Comparison of ENCODE assay signal across 1 cellular context in the genomic region with DNA sequence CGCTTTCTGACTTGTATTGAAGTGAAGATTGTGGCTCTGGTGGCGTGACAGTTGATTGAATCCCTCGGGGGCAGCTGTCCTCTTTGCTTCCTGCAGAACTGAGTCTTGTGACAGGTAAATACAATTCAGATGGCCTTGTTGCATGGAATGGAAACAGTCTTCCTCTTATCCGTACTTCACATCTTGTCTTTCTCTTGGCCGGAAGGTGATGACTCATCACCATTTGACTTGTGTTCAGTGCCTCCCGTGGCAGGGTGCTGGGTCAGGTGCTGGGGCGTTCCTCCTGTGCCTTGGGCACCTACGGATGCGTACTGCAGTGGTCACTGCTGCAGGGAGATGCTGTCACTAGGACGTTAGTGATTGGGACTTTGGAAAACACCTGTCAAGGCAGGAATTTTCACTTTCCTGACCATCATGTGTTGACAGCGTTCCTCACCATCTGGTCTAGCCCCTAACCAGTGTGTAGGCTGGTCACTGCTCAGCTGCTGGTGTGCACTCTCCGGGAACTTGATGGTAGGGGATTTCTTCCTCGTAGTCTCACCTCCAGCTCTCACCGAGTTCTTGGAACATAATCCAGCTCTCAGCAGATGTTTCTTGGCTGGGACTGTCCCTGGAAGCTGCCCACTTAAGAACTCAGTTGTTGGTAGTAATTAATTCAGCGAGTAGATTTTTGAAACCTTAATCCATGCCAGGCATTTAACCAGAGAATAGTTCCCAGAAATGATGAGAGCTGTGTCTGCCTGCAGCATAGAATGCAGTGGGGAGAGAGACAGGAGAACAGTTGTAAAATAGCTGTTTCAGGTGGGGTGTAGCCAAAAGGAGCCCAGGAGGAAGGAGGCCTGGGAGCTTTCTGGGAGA.
TF ChIP-seq lines count a peak whose summit lies in the region.

No MANE protein-coding gene starts in this region.

TF ChIP-seq in K562, 482 proteins besides CTCF, POLR2A, EP300 and RAD21 (continued from another document and continues in another):
- TF ChIP-seq, protein P1, sequence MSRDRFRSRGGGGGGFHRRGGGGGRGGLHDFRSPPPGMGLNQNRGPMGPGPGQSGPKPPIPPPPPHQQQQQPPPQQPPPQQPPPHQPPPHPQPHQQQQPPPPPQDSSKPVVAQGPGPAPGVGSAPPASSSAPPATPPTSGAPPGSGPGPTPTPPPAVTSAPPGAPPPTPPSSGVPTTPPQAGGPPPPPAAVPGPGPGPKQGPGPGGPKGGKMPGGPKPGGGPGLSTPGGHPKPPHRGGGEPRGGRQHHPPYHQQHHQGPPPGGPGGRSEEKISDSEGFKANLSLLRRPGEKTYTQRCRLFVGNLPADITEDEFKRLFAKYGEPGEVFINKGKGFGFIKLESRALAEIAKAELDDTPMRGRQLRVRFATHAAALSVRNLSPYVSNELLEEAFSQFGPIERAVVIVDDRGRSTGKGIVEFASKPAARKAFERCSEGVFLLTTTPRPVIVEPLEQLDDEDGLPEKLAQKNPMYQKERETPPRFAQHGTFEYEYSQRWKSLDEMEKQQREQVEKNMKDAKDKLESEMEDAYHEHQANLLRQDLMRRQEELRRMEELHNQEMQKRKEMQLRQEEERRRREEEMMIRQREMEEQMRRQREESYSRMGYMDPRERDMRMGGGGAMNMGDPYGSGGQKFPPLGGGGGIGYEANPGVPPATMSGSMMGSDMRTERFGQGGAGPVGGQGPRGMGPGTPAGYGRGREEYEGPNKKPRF (IDR thresholded peaks at IDR 0.05; ENCODE audit: low read depth, low read length): no peak
- TF ChIP-seq POLR3G (IDR thresholded peaks at IDR 0.05; ENCODE audit: extremely low read depth, insufficient read length, insufficient replicate concordance) (no peak), PHF8 (IDR thresholded peaks at IDR 0.05; ENCODE audit: borderline replicate concordance, low read length) (no peak), ZNF175 (CRISPR knock-in tag; IDR thresholded peaks at IDR 0.05; ENCODE audit: low read depth) (peak; percentile 90; the same call in 1 of the 2 replicates), CEBPB (tag; IDR thresholded peaks at IDR 0.05) (no peak), CBFA2T3 (IDR thresholded peaks at IDR 0.05) (peak; percentile 96), ZNF830 (CRISPR knock-in tag; IDR thresholded peaks at IDR 0.05) (no peak), HDGF (IDR thresholded peaks at IDR 0.05) (no peak), JUN (IDR thresholded peaks at IDR 0.05; ENCODE audit: borderline replicate concordance, low read depth, low read length) (peak; percentile 98), JUN (CRISPR knock-in tag; IDR thresholded peaks at IDR 0.05; ENCODE audit: borderline replicate concordance) (no peak), EWSR1 (IDR thresholded peaks at IDR 0.05; ENCODE audit: borderline replicate concordance, low read depth, partially characterized antibody) (no peak), ETV6 (IDR thresholded peaks at IDR 0.05; ENCODE audit: borderline replicate concordance in 1 of 2, low read depth in 2 of 2, low read length in 1 of 2) (peak in 1 of 2 experiments; percentile 43; a peak in 1 of 4 replicates), ETV6 (CRISPR knock-in tag; IDR thresholded peaks at IDR 0.05; ENCODE audit: borderline replicate concordance) (no peak), TAF1 (IDR thresholded peaks at IDR 0.05; ENCODE audit: control insufficient read depth, extremely low read depth, insufficient read depth, low read length, severe bottlenecking) (peak; percentile 52), TSC22D4 (tag; IDR thresholded peaks at IDR 0.05) (no peak), NFIX (CRISPR knock-in tag; IDR thresholded peaks at IDR 0.05; ENCODE audit: low read depth) (no peak), MYBL2 (IDR thresholded peaks at IDR 0.05; ENCODE audit: low read depth) (no peak), MYBL2 (CRISPR knock-in tag; IDR thresholded peaks at IDR 0.05; ENCODE audit: borderline replicate concordance) (no peak), BDP1 (IDR thresholded peaks at IDR 0.05; ENCODE audit: insufficient read depth, insufficient read length) (no peak), KDM5B (IDR thresholded peaks at IDR 0.05; ENCODE audit: insufficient replicate concordance, low read depth, low read length) (peak; percentile 37), ZNF165 (CRISPR knock-in tag; IDR thresholded peaks at IDR 0.05; ENCODE audit: borderline replicate concordance) (no peak), PHB (CRISPR knock-in tag; IDR thresholded peaks at IDR 0.05) (no peak), GABPB2 (CRISPR knock-in tag; conservative IDR thresholded peaks at IDR 0.05) (no peak), ETS2 (tag; IDR thresholded peaks at IDR 0.05; ENCODE audit: borderline replicate concordance, poor library complexity, severe bottlenecking) (no peak), XRCC4 (IDR thresholded peaks at IDR 0.05; ENCODE audit: extremely low read depth, insufficient read depth, insufficient read length) (no peak), HDAC8 (tag; IDR thresholded peaks at IDR 0.05) (peak; percentile 50; the same call in 1 of the 2 replicates), SNIP1 (IDR thresholded peaks at IDR 0.05; ENCODE audit: low read depth) (no peak), SP2 (IDR thresholded peaks at IDR 0.05; ENCODE audit: extremely low read depth, low read depth, low read length, poor library complexity, severe bottlenecking) (no peak), NELFE (IDR thresholded peaks at IDR 0.05; ENCODE audit: insufficient read depth, insufficient read length) (no peak), PURB (CRISPR knock-in tag; IDR thresholded peaks at IDR 0.05; ENCODE audit: low read depth) (no peak), ZNF584 (CRISPR knock-in tag; IDR thresholded peaks at IDR 0.05; ENCODE audit: low read depth) (peak; percentile 88), SMARCA4 (IDR thresholded peaks at IDR 0.05) (peak; percentile 99)
- TF ChIP-seq, protein P2, sequence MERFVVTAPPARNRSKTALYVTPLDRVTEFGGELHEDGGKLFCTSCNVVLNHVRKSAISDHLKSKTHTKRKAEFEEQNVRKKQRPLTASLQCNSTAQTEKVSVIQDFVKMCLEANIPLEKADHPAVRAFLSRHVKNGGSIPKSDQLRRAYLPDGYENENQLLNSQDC (CRISPR knock-in tag; IDR thresholded peaks at IDR 0.05): no peak
- TF ChIP-seq, protein P3, sequence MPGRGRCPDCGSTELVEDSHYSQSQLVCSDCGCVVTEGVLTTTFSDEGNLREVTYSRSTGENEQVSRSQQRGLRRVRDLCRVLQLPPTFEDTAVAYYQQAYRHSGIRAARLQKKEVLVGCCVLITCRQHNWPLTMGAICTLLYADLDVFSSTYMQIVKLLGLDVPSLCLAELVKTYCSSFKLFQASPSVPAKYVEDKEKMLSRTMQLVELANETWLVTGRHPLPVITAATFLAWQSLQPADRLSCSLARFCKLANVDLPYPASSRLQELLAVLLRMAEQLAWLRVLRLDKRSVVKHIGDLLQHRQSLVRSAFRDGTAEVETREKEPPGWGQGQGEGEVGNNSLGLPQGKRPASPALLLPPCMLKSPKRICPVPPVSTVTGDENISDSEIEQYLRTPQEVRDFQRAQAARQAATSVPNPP (IDR thresholded peaks at IDR 0.05; ENCODE audit: borderline replicate concordance, insufficient read depth, insufficient read length): no peak
- TF ChIP-seq, protein P4, sequence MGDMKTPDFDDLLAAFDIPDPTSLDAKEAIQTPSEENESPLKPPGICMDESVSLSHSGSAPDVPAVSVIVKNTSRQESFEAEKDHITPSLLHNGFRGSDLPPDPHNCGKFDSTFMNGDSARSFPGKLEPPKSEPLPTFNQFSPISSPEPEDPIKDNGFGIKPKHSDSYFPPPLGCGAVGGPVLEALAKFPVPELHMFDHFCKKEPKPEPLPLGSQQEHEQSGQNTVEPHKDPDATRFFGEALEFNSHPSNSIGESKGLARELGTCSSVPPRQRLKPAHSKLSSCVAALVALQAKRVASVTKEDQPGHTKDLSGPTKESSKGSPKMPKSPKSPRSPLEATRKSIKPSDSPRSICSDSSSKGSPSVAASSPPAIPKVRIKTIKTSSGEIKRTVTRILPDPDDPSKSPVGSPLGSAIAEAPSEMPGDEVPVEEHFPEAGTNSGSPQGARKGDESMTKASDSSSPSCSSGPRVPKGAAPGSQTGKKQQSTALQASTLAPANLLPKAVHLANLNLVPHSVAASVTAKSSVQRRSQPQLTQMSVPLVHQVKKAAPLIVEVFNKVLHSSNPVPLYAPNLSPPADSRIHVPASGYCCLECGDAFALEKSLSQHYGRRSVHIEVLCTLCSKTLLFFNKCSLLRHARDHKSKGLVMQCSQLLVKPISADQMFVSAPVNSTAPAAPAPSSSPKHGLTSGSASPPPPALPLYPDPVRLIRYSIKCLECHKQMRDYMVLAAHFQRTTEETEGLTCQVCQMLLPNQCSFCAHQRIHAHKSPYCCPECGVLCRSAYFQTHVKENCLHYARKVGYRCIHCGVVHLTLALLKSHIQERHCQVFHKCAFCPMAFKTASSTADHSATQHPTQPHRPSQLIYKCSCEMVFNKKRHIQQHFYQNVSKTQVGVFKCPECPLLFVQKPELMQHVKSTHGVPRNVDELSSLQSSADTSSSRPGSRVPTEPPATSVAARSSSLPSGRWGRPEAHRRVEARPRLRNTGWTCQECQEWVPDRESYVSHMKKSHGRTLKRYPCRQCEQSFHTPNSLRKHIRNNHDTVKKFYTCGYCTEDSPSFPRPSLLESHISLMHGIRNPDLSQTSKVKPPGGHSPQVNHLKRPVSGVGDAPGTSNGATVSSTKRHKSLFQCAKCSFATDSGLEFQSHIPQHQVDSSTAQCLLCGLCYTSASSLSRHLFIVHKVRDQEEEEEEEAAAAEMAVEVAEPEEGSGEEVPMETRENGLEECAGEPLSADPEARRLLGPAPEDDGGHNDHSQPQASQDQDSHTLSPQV (IDR thresholded peaks at IDR 0.05): no peak
- TF ChIP-seq, protein P5, sequence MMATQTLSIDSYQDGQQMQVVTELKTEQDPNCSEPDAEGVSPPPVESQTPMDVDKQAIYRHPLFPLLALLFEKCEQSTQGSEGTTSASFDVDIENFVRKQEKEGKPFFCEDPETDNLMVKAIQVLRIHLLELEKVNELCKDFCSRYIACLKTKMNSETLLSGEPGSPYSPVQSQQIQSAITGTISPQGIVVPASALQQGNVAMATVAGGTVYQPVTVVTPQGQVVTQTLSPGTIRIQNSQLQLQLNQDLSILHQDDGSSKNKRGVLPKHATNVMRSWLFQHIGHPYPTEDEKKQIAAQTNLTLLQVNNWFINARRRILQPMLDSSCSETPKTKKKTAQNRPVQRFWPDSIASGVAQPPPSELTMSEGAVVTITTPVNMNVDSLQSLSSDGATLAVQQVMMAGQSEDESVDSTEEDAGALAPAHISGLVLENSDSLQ (IDR thresholded peaks at IDR 0.05): peak; percentile 92
- TF ChIP-seq, protein P6, sequence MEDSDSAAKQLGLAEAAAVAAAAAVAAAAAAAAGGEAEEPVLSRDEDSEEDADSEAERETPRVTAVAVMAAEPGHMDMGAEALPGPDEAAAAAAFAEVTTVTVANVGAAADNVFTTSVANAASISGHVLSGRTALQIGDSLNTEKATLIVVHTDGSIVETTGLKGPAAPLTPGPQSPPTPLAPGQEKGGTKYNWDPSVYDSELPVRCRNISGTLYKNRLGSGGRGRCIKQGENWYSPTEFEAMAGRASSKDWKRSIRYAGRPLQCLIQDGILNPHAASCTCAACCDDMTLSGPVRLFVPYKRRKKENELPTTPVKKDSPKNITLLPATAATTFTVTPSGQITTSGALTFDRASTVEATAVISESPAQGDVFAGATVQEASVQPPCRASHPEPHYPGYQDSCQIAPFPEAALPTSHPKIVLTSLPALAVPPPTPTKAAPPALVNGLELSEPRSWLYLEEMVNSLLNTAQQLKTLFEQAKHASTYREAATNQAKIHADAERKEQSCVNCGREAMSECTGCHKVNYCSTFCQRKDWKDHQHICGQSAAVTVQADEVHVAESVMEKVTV (CRISPR knock-in tag; IDR thresholded peaks at IDR 0.05): no peak
- TF ChIP-seq, protein P7, sequence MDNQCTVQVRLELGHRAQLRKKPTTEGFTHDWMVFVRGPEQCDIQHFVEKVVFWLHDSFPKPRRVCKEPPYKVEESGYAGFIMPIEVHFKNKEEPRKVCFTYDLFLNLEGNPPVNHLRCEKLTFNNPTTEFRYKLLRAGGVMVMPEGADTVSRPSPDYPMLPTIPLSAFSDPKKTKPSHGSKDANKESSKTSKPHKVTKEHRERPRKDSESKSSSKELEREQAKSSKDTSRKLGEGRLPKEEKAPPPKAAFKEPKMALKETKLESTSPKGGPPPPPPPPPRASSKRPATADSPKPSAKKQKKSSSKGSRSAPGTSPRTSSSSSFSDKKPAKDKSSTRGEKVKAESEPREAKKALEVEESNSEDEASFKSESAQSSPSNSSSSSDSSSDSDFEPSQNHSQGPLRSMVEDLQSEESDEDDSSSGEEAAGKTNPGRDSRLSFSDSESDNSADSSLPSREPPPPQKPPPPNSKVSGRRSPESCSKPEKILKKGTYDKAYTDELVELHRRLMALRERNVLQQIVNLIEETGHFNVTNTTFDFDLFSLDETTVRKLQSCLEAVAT (IDR thresholded peaks at IDR 0.05): peak; percentile 36 to 77; a peak in 3 of 4 replicates
- TF ChIP-seq, protein P8, sequence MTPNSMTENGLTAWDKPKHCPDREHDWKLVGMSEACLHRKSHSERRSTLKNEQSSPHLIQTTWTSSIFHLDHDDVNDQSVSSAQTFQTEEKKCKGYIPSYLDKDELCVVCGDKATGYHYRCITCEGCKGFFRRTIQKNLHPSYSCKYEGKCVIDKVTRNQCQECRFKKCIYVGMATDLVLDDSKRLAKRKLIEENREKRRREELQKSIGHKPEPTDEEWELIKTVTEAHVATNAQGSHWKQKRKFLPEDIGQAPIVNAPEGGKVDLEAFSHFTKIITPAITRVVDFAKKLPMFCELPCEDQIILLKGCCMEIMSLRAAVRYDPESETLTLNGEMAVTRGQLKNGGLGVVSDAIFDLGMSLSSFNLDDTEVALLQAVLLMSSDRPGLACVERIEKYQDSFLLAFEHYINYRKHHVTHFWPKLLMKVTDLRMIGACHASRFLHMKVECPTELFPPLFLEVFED (CRISPR knock-in tag; conservative IDR thresholded peaks at IDR 0.05): no peak
- TF ChIP-seq, protein P9, sequence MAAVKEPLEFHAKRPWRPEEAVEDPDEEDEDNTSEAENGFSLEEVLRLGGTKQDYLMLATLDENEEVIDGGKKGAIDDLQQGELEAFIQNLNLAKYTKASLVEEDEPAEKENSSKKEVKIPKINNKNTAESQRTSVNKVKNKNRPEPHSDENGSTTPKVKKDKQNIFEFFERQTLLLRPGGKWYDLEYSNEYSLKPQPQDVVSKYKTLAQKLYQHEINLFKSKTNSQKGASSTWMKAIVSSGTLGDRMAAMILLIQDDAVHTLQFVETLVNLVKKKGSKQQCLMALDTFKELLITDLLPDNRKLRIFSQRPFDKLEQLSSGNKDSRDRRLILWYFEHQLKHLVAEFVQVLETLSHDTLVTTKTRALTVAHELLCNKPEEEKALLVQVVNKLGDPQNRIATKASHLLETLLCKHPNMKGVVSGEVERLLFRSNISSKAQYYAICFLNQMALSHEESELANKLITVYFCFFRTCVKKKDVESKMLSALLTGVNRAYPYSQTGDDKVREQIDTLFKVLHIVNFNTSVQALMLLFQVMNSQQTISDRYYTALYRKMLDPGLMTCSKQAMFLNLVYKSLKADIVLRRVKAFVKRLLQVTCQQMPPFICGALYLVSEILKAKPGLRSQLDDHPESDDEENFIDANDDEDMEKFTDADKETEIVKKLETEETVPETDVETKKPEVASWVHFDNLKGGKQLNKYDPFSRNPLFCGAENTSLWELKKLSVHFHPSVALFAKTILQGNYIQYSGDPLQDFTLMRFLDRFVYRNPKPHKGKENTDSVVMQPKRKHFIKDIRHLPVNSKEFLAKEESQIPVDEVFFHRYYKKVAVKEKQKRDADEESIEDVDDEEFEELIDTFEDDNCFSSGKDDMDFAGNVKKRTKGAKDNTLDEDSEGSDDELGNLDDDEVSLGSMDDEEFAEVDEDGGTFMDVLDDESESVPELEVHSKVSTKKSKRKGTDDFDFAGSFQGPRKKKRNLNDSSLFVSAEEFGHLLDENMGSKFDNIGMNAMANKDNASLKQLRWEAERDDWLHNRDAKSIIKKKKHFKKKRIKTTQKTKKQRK (IDR thresholded peaks at IDR 0.05; ENCODE audit: borderline replicate concordance, low read depth, low read length): no peak
- TF ChIP-seq, protein P10, sequence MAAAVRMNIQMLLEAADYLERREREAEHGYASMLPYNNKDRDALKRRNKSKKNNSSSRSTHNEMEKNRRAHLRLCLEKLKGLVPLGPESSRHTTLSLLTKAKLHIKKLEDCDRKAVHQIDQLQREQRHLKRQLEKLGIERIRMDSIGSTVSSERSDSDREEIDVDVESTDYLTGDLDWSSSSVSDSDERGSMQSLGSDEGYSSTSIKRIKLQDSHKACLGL (CRISPR knock-in tag; IDR thresholded peaks at IDR 0.05; ENCODE audit: borderline replicate concordance, poor library complexity, severe bottlenecking): no peak
